ENCODE assay signal across 9 cellular contexts in the genomic region with DNA sequence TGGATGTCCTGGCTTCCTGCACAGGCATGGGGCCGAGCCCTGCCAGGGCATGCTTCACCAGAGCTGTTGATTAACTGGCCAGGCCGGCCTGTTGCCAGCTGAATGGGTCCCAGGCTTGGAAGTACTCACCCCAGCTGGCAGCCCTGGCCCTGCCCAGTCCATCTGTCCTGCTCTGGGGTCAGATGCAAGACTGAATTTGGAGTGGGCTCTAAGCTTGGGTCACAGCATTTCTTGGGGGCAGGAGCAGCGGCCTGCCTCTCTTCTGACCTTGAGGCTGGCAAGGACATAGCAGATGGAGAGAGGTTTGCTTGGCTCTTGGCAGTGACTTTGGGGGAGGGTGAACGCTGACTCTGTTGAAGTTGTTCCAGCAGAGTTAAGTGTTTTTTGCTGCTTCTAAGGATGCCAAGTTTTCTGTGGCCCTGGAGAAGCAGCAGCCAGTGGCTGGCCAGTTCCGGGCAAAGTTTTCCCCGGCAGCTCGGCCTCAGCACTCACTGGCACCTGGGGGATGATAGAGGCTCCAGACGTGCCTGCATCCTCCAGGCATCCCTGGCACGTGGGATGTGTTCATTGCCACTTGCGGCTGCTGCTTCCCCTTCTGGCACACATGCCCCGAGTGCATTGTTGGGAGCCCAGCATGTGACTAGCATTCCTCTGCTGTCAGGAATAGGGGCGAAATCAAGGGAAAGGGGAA. TPM values are rescaled to one million over a fixed set of nuclear protein-coding genes. Genes with fewer than 3 reads are reported as not detected.
DNase-seq lines count a peak whose midpoint lies in the region; ATAC-seq and TF ChIP-seq lines count a peak whose summit lies in the region.
"Had no signal": no experiment of that assay in that cellular context is flagged by ENCODE, and none has a peak within 500 bp of the region (broad histone marks: within the 10 kb centered on the region; RNA-seq: fewer than 3 reads in every experiment).

No MANE protein-coding gene starts in this region.

- peak; percentile 50 to 94 for DNase-seq in NCI-H446 (lab: John Stamatoyannopoulos, UW)
- DNase-seq in fibroblast of lung (ENCODE audit: low read depth in 2 of 2) = peak; percentile 50 to 55
- DNase-seq in mucosa of descending colon = no peak
- DNase-seq in thyroid gland = peak; percentile 98
- no peak for DNase-seq in stimulated activated CD4-positive, alpha-beta T cell treated with anti-CD3 and anti-CD28 coated beads, Interleukin-1b, Interleukin-23, amount 100 ng/mL, for 48 hours
- no peak for DNase-seq in erythroblast (lab: John Stamatoyannopoulos, UW)
- DNase-seq: naive thymus-derived CD4-positive, alpha-beta T cell; stimulated activated CD4-positive, alpha-beta T cell treated with anti-CD3 and anti-CD28 coated beads, Interleukin-4, amount 100 ng/mL, for 24 hours had no signal

- TF ChIP-seq POLR2A in thyroid gland (IDR thresholded peaks at IDR 0.05) (no peak), erythroblast (IDR thresholded peaks at IDR 0.05; ENCODE audit: low read length) (no peak)

- H3K9me3 ChIP-seq in fibroblast of lung (ENCODE audit: control insufficient read depth, insufficient read depth, low read depth, low read length) (no peaks in the 10 kb centered on the region), mucosa of descending colon (no peaks in the 10 kb centered on the region), thyroid gland (no peaks in the 10 kb centered on the region)

- no peak overlapping the region for H3K27ac ChIP-seq in fibroblast of lung (ENCODE audit: insufficient read depth, low read length)
- peak overlapping the region; percentile 59 to 87 (median 83) for H3K27ac ChIP-seq in thyroid gland

- peaks cover 20% of the 10 kb centered on the region for H3K79me2 ChIP-seq in fibroblast of lung (ENCODE audit: control insufficient read depth, insufficient read depth, low read length)

- no peak overlapping the region for H2AFZ ChIP-seq in fibroblast of lung (ENCODE audit: low read length)

- no peaks in the 10 kb centered on the region for H3K27me3 ChIP-seq in fibroblast of lung (ENCODE audit: control insufficient read depth, insufficient read depth, low read length)
- H3K27me3 ChIP-seq in thyroid gland = no peaks in the 10 kb centered on the region

- TF ChIP-seq CTCF in fibroblast of lung (conservative IDR thresholded peaks at IDR 0.05 in 1 of 2, IDR thresholded peaks at IDR 0.05 in 1 of 2; ENCODE audit: low read depth in 1 of 2, low read length in 2 of 2) = no peak
- TF ChIP-seq CTCF in mucosa of descending colon (IDR thresholded peaks at IDR 0.05) = no peak
- no peak for TF ChIP-seq CTCF in thyroid gland (IDR thresholded peaks at IDR 0.05)

- H3K4me2 ChIP-seq in fibroblast of lung (ENCODE audit: extremely low read depth, insufficient read depth, low read length) = peak overlapping the region; percentile 27

- WGBS in thyroid gland, 2 donors = 34 to 48% methylated on average over 6 to 8 of the region's 12 CpGs

- peaks cover 1% of the 10 kb centered on the region for H4K20me1 ChIP-seq in fibroblast of lung (ENCODE audit: control insufficient read depth, extremely low read depth, insufficient read depth, low read length)

- H3K4me3 ChIP-seq in fibroblast of lung (replicated peaks in 1 of 4; ENCODE audit: control extremely low read depth in 1 of 4, insufficient read depth in 1 of 4, low read depth in 3 of 4, low read length in 4 of 4) = no peak overlapping the region
- H3K4me3 ChIP-seq in mucosa of descending colon = no peak overlapping the region
- H3K4me3 ChIP-seq in thyroid gland (replicated peaks in 1 of 3) = no peak overlapping the region

- ATAC-seq in mucosa of descending colon (peak; percentile 26), HG03196 (IDR thresholded peaks at IDR 0.05; ENCODE audit: unreplicated experiment) (no peak)

- H3K9ac ChIP-seq in fibroblast of lung (ENCODE audit: insufficient read depth, low read length) = no peak overlapping the region

- peaks cover 6% of the 10 kb centered on the region for H3K36me3 ChIP-seq in fibroblast of lung (ENCODE audit: control insufficient read depth, insufficient read depth, low read length)
- H3K36me3 ChIP-seq in mucosa of descending colon (ENCODE audit: low read depth) = no peaks in the 10 kb centered on the region
- H3K36me3 ChIP-seq in thyroid gland = peaks cover 3 to 11% of the 10 kb centered on the region in 2 donors

- H3K4me1 ChIP-seq in fibroblast of lung (ENCODE audit: control insufficient read depth, extremely low read depth, insufficient read depth, low read length) (peaks cover 11% of the 10 kb centered on the region), mucosa of descending colon (ENCODE audit: low read depth) (no peaks in the 10 kb centered on the region), thyroid gland (peaks cover 56 to 69% of the 10 kb centered on the region in 2 donors)

- intact Hi-C loops in mucosa of descending colon (cut with DNase I, micrococcal nuclease) = no loop called here
- intact Hi-C loops in thyroid gland (cut with DNase I) = no loop called here

RNA-seq across cellular contexts. Expression of a gene that starts 22.9 kb away (rescaled TPM):
- 19.3 and 27.9 TPM in 2 replicates for total RNA-seq in fibroblast of lung
- 32.7 and 51.4 TPM in 2 replicates for polyA plus RNA-seq in fibroblast of lung
- 35.3 and 49.9 TPM in 2 replicates for polyA plus RNA-seq in fibroblast of lung (2012)
- polyA minus RNA-seq in fibroblast of lung (ENCODE audit: low replicate concordance) = 5.9 and 14.3 TPM in 2 replicates
- 10 to 100 TPM; 21.5 to 49.1 (median 22.0) TPM for total RNA-seq in mucosa of descending colon
- total RNA-seq in thyroid gland = 10 to 100 TPM; 34.0 to 52.4 (median 44.6) TPM

Comparison
In these comparisons a context has a peak if more than half of its experiments do, and no peak if none do; other contexts are left out.
1. DNase-seq: peak in NCI-H446 (2 of 2), fibroblast of lung (2 of 2) and thyroid gland (2 of 2); none in mucosa of descending colon (0 of 3), stimulated activated CD4-positive, alpha-beta T cell treated with anti-CD3 and anti-CD28 coated beads, Interleukin-1b, Interleukin-23, amount 100 ng/mL, for 48 hours (single experiment) and erythroblast (0 of 2).